ENCODE assay signal across 1 cellular context in genomic region chr16:15511759-15512487, GRCh38.
A peak's percentile ranks its signal among the peaks of the same experiment; 100 is the strongest.
TF ChIP-seq lines count a peak whose summit lies in the region.

No MANE protein-coding gene starts in this region.

TF ChIP-seq in K562, 482 proteins besides CTCF, POLR2A, EP300 and RAD21:
- no peak for TF ChIP-seq ZBTB26 (CRISPR knock-in tag; IDR thresholded peaks at IDR 0.05)
- TF ChIP-seq CEBPG (CRISPR knock-in tag; IDR thresholded peaks at IDR 0.05) = no peak; the same call in 1 of the 2 replicates
- TF ChIP-seq CEBPG (tag; conservative IDR thresholded peaks at IDR 0.05 in 1 of 2, IDR thresholded peaks at IDR 0.05 in 1 of 2) = peak in 1 of 2 experiments; percentile 43; a peak in 2 of 4 replicates
- peak; percentile 66 for TF ChIP-seq ATF3 (IDR thresholded peaks at IDR 0.05)
- TF ChIP-seq ATF3 (CRISPR knock-in tag; conservative IDR thresholded peaks at IDR 0.05) = no peak
- no peak for TF ChIP-seq SIN3B (IDR thresholded peaks at IDR 0.05; ENCODE audit: low read depth)
- peak; percentile 36; the same call in 1 of the 2 replicates for TF ChIP-seq CEBPB (tag; IDR thresholded peaks at IDR 0.05)
- TF ChIP-seq TCFL5 (CRISPR knock-in tag; conservative IDR thresholded peaks at IDR 0.05) = no peak
- no peak for TF ChIP-seq SRSF1 (IDR thresholded peaks at IDR 0.05; ENCODE audit: low read depth, low read length)
TF ChIP-seq in K562: peak in this region for 3.
